In the genomic region with DNA sequence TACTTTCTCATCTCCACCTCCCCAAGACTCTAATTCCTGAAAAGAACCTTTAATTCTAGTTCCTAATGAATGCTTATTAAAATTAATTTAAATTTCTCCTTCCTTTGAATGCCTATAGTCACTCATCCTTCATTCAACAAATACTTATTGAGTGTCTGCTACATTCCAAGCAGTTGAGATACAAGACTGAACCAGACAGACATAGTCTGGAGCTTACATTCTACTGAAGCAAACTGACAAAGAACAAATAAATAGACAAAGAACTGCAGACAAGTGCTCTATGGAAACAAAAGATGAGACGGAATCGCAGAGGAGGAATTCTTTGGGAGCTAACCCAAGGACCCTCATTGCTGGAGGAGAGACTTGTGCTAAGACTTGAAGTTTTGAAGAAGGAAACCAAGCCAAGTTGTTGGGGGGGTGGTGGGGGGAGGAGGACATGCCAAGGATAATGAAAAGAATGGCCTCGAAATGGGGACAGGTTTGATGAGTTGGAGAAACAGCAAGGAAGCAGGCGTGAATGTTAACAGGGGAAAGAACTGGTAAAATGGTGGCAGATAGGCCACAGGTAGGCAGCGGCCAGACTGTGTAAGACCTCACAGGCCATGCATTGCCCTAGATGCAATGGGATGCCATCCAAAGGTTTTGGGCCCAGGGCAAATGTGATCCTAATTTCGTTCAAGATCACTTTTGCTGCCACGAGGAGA, we compare ENCODE assay signal across 8 cellular contexts. TPM values are rescaled to one million over a fixed set of nuclear protein-coding genes. Genes with fewer than 3 reads are reported as not detected.
A peak's percentile ranks its signal among the peaks of the same experiment; 100 is the strongest.
DNase-seq lines count a peak whose midpoint lies in the region; ATAC-seq and TF ChIP-seq lines count a peak whose summit lies in the region.

No MANE protein-coding gene starts in this region.

- H3K27ac Mint-ChIP-seq in glutamatergic neuron (ENCODE audit: unreplicated experiment), result peak overlapping the region; percentile 96

- H3K4me1 Mint-ChIP-seq in glutamatergic neuron (ENCODE audit: low read depth, unreplicated experiment), result peaks cover 7% of the 10 kb centered on the region

- H3K27me3 Mint-ChIP-seq in glutamatergic neuron (ENCODE audit: unreplicated experiment), result peaks cover 9% of the 10 kb centered on the region

- no peak for TF ChIP-seq CTCF in WI38 (IDR thresholded peaks at IDR 0.05; ENCODE audit: low read depth, low read length)
- no peak for TF ChIP-seq CTCF in glutamatergic neuron (IDR thresholded peaks at IDR 0.05; ENCODE audit: partially characterized antibody, unreplicated experiment)

- DNase-seq in NCI-H146 (lab: John Stamatoyannopoulos, UW), result peak; percentile 13
- DNase-seq in NCI-H146 treated with DMSO at 0.1 percent for 48 hours (lab: John Stamatoyannopoulos, UW; ENCODE audit: unreplicated experiment), result no peak
- DNase-seq in glutamatergic neuron, result no peak
- DNase-seq in skeletal muscle cell (ENCODE audit: low read depth), result no peak
- DNase-seq in activated effector memory CD4-positive, alpha-beta T cell treated with anti-CD3 and anti-CD28 coated beads, Interleukin-2, amount 50 U/mL, for 16 hours, result no peak
- no peak for DNase-seq in DMS79 (lab: John Stamatoyannopoulos, UW)

- H3K4me3 Mint-ChIP-seq in glutamatergic neuron (ENCODE audit: unreplicated experiment), result peak overlapping the region; percentile 94

- H3K36me3 Mint-ChIP-seq in glutamatergic neuron (ENCODE audit: unreplicated experiment), result peaks cover 7% of the 10 kb centered on the region

- H3K4me3 ChIP-seq in WI38 (ENCODE audit: low read depth, low read length), result peak overlapping the region; percentile 77
- peak overlapping the region; percentile 87 for H3K4me3 ChIP-seq in skeletal muscle cell (ENCODE audit: low read depth, low read length)

- H3K9me3 Mint-ChIP-seq in glutamatergic neuron (ENCODE audit: unreplicated experiment), result peaks cover 13% of the 10 kb centered on the region

- ATAC-seq in HG03097 (IDR thresholded peaks at IDR 0.05; ENCODE audit: low FRiP score, unreplicated experiment), result no peak

RNA-seq across cellular contexts. Expression of gene TDG, which starts 9.7 kb away (rescaled TPM):
- total RNA-seq in glutamatergic neuron (ENCODE audit: unreplicated experiment), result 56.8 TPM

RNA-seq across cellular contexts. Expression of gene HSP90B1, which starts 25.8 kb away (rescaled TPM):
- 231 TPM for total RNA-seq in glutamatergic neuron (ENCODE audit: unreplicated experiment)
